Comparison of ENCODE assay signal across 20 cellular contexts in genomic region chr7:41889472-41889871, GRCh38.
DNase-seq lines count a peak whose midpoint lies in the region; ATAC-seq and TF ChIP-seq lines count a peak whose summit lies in the region.
"Had no signal": no experiment of that assay in that cellular context is flagged by ENCODE, and none has a peak within 500 bp of the region (broad histone marks: within the 10 kb centered on the region; RNA-seq: fewer than 3 reads in every experiment).

No MANE protein-coding gene starts in this region.

- CTCF ChIA-PET in CD4-positive, alpha-beta T cell (lab: Charles Lee) = interaction anchor here (1.5 kb wide), 1 partner anchor 51 kb away, joined by 4 read pairs; no protein-coding TSS in a partner anchor

- H3K27me3 Mint-ChIP-seq in activated naive CD8-positive, alpha-beta T cell treated with anti-CD3 and anti-CD28 coated beads for 36 hours = no peaks in the 10 kb centered on the region
- H3K27me3 Mint-ChIP-seq in CD4-positive, alpha-beta T cell = no peaks in the 10 kb centered on the region

- no peak overlapping the region for H3K4me3 ChIP-seq in BE2C (ENCODE audit: low read depth, low read length)
- H3K4me3 ChIP-seq: ovary, Peyer's patch, sigmoid colon, transverse colon had no signal

- H3K27me3 ChIP-seq in CD4-positive, alpha-beta T cell (ENCODE audit: control insufficient read depth, insufficient read depth, low read length) = no peaks in the 10 kb centered on the region
- no peaks in the 10 kb centered on the region for H3K27me3 ChIP-seq in BE2C
- H3K27me3 ChIP-seq: ovary, Peyer's patch, sigmoid colon, transverse colon had no signal

- no peak for DNase-seq in activated naive CD8-positive, alpha-beta T cell treated with anti-CD3 and anti-CD28 coated beads for 36 hours
- DNase-seq in stimulated activated effector memory CD8-positive, alpha-beta T cell treated with anti-CD3 and anti-CD28 coated beads, Interleukin-12 subunit alpha, Interleukin-12 subunit beta, amount 100 ng/mL, for 72 hours (ENCODE audit: low spot score in 2 of 2) = no peak
- DNase-seq in RKO (ENCODE audit: low spot score) (no peak), BE2C (no peak)
- DNase-seq in CD4-positive, alpha-beta T cell = no peak
- DNase-seq: activated gamma-delta T cell; aorta; CD4-positive, CD25-positive, alpha-beta regulatory T cell; DMS79; hypothalamus; NCI-H2081; NCI-H69; ovary; Peyer's patch; sigmoid colon; stimulated activated CD4-positive, alpha-beta T cell treated with anti-CD3 and anti-CD28 coated beads, Interleukin-2, amount 100 ng/mL, for 48 hours; stimulated activated CD8-positive, alpha-beta memory T cell treated with anti-CD3 and anti-CD28 coated beads, Interleukin-4, amount 100 ng/mL, for 48 hours; transverse colon had no signal

- peaks cover 6% of the 10 kb centered on the region for H3K36me3 Mint-ChIP-seq in activated naive CD8-positive, alpha-beta T cell treated with anti-CD3 and anti-CD28 coated beads for 36 hours
- H3K36me3 Mint-ChIP-seq in stimulated activated effector memory CD8-positive, alpha-beta T cell treated with anti-CD3 and anti-CD28 coated beads, Interleukin-12 subunit alpha, Interleukin-12 subunit beta, amount 100 ng/mL, for 72 hours = no peaks in the 10 kb centered on the region
- no peaks in the 10 kb centered on the region for H3K36me3 Mint-ChIP-seq in CD4-positive, alpha-beta T cell (ENCODE audit: low read depth)
- H3K36me3 Mint-ChIP-seq: CD4-positive, CD25-positive, alpha-beta regulatory T cell had no signal

- POLR2A ChIA-PET in CD4-positive, alpha-beta T cell (lab: Charles Lee) = no interaction called here

- H3K4me1 ChIP-seq in BE2C = no peaks in the 10 kb centered on the region

- intact Hi-C loops in CD4-positive, alpha-beta T cell (cut with DNase I, micrococcal nuclease) = no loop called here

- TF ChIP-seq CTCF in CD4-positive, alpha-beta T cell (IDR thresholded peaks at IDR 0.05) = no peak
- no peak for TF ChIP-seq CTCF in BE2C (IDR thresholded peaks at IDR 0.05; ENCODE audit: low read depth, low read length)

- ATAC-seq in GM21360 (IDR thresholded peaks at IDR 0.05; ENCODE audit: unreplicated experiment) = peak; percentile 7
- ATAC-seq in HG03175 (IDR thresholded peaks at IDR 0.05; ENCODE audit: unreplicated experiment) = peak; percentile 10
- peak; percentile 80 for ATAC-seq in stimulated activated effector memory CD8-positive, alpha-beta T cell treated with anti-CD3 and anti-CD28 coated beads, Interleukin-12 subunit alpha, Interleukin-12 subunit beta, amount 100 ng/mL, for 72 hours
- ATAC-seq in CD4-positive, alpha-beta T cell (ENCODE audit: poor library complexity) = no peak

- H3K9me3 Mint-ChIP-seq in activated naive CD8-positive, alpha-beta T cell treated with anti-CD3 and anti-CD28 coated beads for 36 hours = peaks cover 3% of the 10 kb centered on the region
- no peaks in the 10 kb centered on the region for H3K9me3 Mint-ChIP-seq in stimulated activated effector memory CD8-positive, alpha-beta T cell treated with anti-CD3 and anti-CD28 coated beads, Interleukin-12 subunit alpha, Interleukin-12 subunit beta, amount 100 ng/mL, for 72 hours
- no peaks in the 10 kb centered on the region for H3K9me3 Mint-ChIP-seq in CD4-positive, alpha-beta T cell
- H3K9me3 Mint-ChIP-seq: CD4-positive, CD25-positive, alpha-beta regulatory T cell had no signal

- H3K27ac ChIP-seq in CD4-positive, alpha-beta T cell (ENCODE audit: low read depth, low read length) = no peak overlapping the region
- H3K27ac ChIP-seq: ovary, Peyer's patch, sigmoid colon, transverse colon had no signal

- H3K9me3 ChIP-seq in CD4-positive, alpha-beta T cell (ENCODE audit: control insufficient read depth, low read length) = no peaks in the 10 kb centered on the region
- H3K9me3 ChIP-seq in BE2C = no peaks in the 10 kb centered on the region
- H3K9me3 ChIP-seq: ovary, Peyer's patch, sigmoid colon, transverse colon had no signal

- H3K27ac Mint-ChIP-seq in activated naive CD8-positive, alpha-beta T cell treated with anti-CD3 and anti-CD28 coated beads for 36 hours = peak overlapping the region; percentile 18
- H3K27ac Mint-ChIP-seq in stimulated activated effector memory CD8-positive, alpha-beta T cell treated with anti-CD3 and anti-CD28 coated beads, Interleukin-12 subunit alpha, Interleukin-12 subunit beta, amount 100 ng/mL, for 72 hours = peak overlapping the region; percentile 21
- H3K27ac Mint-ChIP-seq in CD4-positive, alpha-beta T cell = no peak overlapping the region
- H3K27ac Mint-ChIP-seq: CD4-positive, CD25-positive, alpha-beta regulatory T cell had no signal

- H3K4me3 Mint-ChIP-seq in activated naive CD8-positive, alpha-beta T cell treated with anti-CD3 and anti-CD28 coated beads for 36 hours = no peak overlapping the region
- no peak overlapping the region for H3K4me3 Mint-ChIP-seq in stimulated activated effector memory CD8-positive, alpha-beta T cell treated with anti-CD3 and anti-CD28 coated beads, Interleukin-12 subunit alpha, Interleukin-12 subunit beta, amount 100 ng/mL, for 72 hours
- no peak overlapping the region for H3K4me3 Mint-ChIP-seq in CD4-positive, alpha-beta T cell
- H3K4me3 Mint-ChIP-seq: CD4-positive, CD25-positive, alpha-beta regulatory T cell had no signal

- peaks cover 34% of the 10 kb centered on the region for H3K4me1 Mint-ChIP-seq in activated naive CD8-positive, alpha-beta T cell treated with anti-CD3 and anti-CD28 coated beads for 36 hours
- peaks cover 45% of the 10 kb centered on the region for H3K4me1 Mint-ChIP-seq in stimulated activated effector memory CD8-positive, alpha-beta T cell treated with anti-CD3 and anti-CD28 coated beads, Interleukin-12 subunit alpha, Interleukin-12 subunit beta, amount 100 ng/mL, for 72 hours
- H3K4me1 Mint-ChIP-seq in CD4-positive, alpha-beta T cell (ENCODE audit: low read depth) = no peaks in the 10 kb centered on the region

- H3K36me3 ChIP-seq in BE2C = no peaks in the 10 kb centered on the region
- H3K36me3 ChIP-seq: ovary, Peyer's patch, sigmoid colon, transverse colon had no signal
